11 cellular contexts compared by ENCODE assay signal in genomic region chr4:138851626-138852443, GRCh38.
DNase-seq lines count a peak whose midpoint lies in the region; ATAC-seq and TF ChIP-seq lines count a peak whose summit lies in the region.
"Had no signal": no experiment of that assay in that cellular context is flagged by ENCODE, and none has a peak within 500 bp of the region (broad histone marks: within the 10 kb centered on the region; RNA-seq: fewer than 3 reads in every experiment).

No MANE protein-coding gene starts in this region.

- H3K9ac ChIP-seq in MM.1S (ENCODE audit: low read length): no peak overlapping the region

- no peak overlapping the region for H3K27ac ChIP-seq in AG04450 (ENCODE audit: low read depth, low read length)
- no peak overlapping the region for H3K27ac ChIP-seq in MM.1S (ENCODE audit: low read length)

- H3K27me3 ChIP-seq in AG04450 (ENCODE audit: control insufficient read depth, insufficient read depth, low read length) (peaks cover 5% of the 10 kb centered on the region), MM.1S (replicated peaks; ENCODE audit: insufficient read depth, low read length) (no peaks in the 10 kb centered on the region)

- no peak for TF ChIP-seq CTCF in AG04450 (IDR thresholded peaks at IDR 0.05; ENCODE audit: low read depth, low read length)
- TF ChIP-seq CTCF in MM.1S (IDR thresholded peaks at IDR 0.05; ENCODE audit: low read length): no peak
- no peak for TF ChIP-seq CTCF in WTC11 (IDR thresholded peaks at IDR 0.05)

- no peaks in the 10 kb centered on the region; the same call in 1 of the 2 replicates for H3K9me3 ChIP-seq in AG04450 (ENCODE audit: control insufficient read depth, insufficient read depth, low read length)
- no peaks in the 10 kb centered on the region for H3K9me3 ChIP-seq in MM.1S (replicated peaks; ENCODE audit: insufficient read depth, low read length)

- H3K4me1 Mint-ChIP-seq in WTC11: peaks cover 17% of the 10 kb centered on the region

- peaks cover 20% of the 10 kb centered on the region for H3K36me3 Mint-ChIP-seq in WTC11

- CTCF ChIA-PET in AG04450 (lab: Charles Lee) (interaction anchor here (1.0 kb wide), 1 partner anchor 19 kb away, joined by 5 read pairs; no protein-coding TSS in a partner anchor), WTC11 (lab: Charles Lee) (interaction anchor here (1.2 to 1.5 kb wide), 3 partner anchors 19 to 291 kb away, joined by 3 to 11 read pairs (median 3); no protein-coding TSS in a partner anchor)

- H2AFZ ChIP-seq in MM.1S (ENCODE audit: low read length): no peak overlapping the region

- H3K4me3 ChIP-seq in AG04450 (ENCODE audit: low read depth, low read length) (peak overlapping the region; percentile 34), MM.1S (ENCODE audit: low read length) (no peak overlapping the region)

- peaks cover 3% of the 10 kb centered on the region for H3K27me3 Mint-ChIP-seq in WTC11 (ENCODE audit: low read depth)

- H3K27ac Mint-ChIP-seq in WTC11: no peak overlapping the region

- no peaks in the 10 kb centered on the region for H3K9me2 ChIP-seq in MM.1S (replicated peaks; ENCODE audit: insufficient read depth, low read length)

- no peaks in the 10 kb centered on the region for H3F3A ChIP-seq in MM.1S (ENCODE audit: insufficient read depth, low read length)

- peak overlapping the region; percentile 5; the same call in 1 of the 2 replicates for H3K4me2 ChIP-seq in MM.1S (ENCODE audit: low read depth, low read length)

- no peaks in the 10 kb centered on the region for H3K4me1 ChIP-seq in MM.1S (ENCODE audit: low read length)

- no peaks in the 10 kb centered on the region for H3K36me3 ChIP-seq in MM.1S (replicated peaks; ENCODE audit: insufficient read depth, low read length)

- peaks cover 23% of the 10 kb centered on the region for H3K9me3 Mint-ChIP-seq in WTC11

- DNase-seq in AG04450 (ENCODE audit: low read depth, low spot score): no peak
- peak; percentile 17 for DNase-seq in MM.1S
- DNase-seq in WTC11 (ENCODE audit: low spot score): no peak
- DNase-seq in iPS-NIHi11 (ENCODE audit: low spot score): peak; percentile 48
- no peak for DNase-seq in SHP77 treated with DMSO at 0.1 percent for 48 hours (lab: John Stamatoyannopoulos, UW)
- no peak for DNase-seq in T-helper 2 cell
- DNase-seq in HuH-7 (ENCODE audit: low spot score): no peak
- DNase-seq: HCEC 1CT, midbrain had no signal

- POLR2A ChIA-PET in AG04450 (lab: Yijun Ruan, JAX): no interaction called here
- POLR2A ChIA-PET in WTC11 (lab: Charles Lee): no interaction called here

- no peaks in the 10 kb centered on the region for H4K20me1 ChIP-seq in MM.1S (ENCODE audit: insufficient read depth, low read length)

- H3K4me3 Mint-ChIP-seq in WTC11: peak overlapping the region; percentile 57

- peak; percentile 95 for ATAC-seq in WTC11
- ATAC-seq in GM21381 (IDR thresholded peaks at IDR 0.05; ENCODE audit: unreplicated experiment): no peak
- ATAC-seq: Panc1 had no signal

- no peaks in the 10 kb centered on the region for H3K79me2 ChIP-seq in MM.1S (ENCODE audit: low read length)

TF ChIP-seq in WTC11, 78 proteins besides CTCF, POLR2A, EP300 and RAD21:
- TF ChIP-seq, protein P1, sequence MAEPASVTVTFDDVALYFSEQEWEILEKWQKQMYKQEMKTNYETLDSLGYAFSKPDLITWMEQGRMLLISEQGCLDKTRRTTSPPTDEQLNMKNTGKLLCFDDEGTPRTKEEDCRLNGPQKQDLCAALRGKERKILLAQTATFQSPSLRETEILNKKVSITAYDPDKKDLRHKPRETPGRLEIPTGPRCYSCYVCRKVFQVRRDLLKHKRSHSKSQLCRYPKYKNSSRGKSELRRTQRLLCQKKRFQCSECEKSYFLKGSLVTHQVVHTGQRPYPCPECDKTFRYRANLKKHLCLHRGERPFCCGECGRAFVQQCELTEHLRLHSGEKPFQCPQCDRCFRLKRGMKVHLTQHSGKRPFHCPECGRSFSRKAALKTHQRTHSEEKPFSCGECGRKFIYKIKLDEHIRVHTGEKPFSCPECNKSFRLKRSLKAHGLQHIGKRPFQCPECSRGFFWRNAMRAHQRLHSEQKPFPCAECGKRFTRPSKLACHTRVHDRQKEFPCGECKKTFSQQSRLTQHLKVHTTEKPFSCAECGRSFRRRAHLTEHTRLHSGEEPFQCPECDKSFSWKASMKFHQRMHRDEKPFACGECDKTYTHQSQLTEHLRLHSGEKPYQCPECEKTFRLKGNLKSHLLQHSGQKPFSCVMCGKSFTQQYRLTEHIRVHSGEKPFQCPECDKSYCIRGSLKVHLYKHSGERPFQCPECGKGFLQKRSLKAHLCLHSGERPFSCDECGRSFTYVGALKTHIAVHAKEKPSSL (CRISPR knock-in tag; conservative IDR thresholded peaks at IDR 0.05): no peak

Comparison
In these comparisons a context has a peak if more than half of its experiments do, and no peak if none do; other contexts are left out.
1. DNase-seq: peak in MM.1S (single experiment) and iPS-NIHi11 (single experiment); none in AG04450 (single experiment), WTC11 (single experiment), SHP77 treated with DMSO at 0.1 percent for 48 hours (single experiment), T-helper 2 cell (0 of 5) and HuH-7 (single experiment).